ENCODE assay signal across 8 cellular contexts in the genomic region with DNA sequence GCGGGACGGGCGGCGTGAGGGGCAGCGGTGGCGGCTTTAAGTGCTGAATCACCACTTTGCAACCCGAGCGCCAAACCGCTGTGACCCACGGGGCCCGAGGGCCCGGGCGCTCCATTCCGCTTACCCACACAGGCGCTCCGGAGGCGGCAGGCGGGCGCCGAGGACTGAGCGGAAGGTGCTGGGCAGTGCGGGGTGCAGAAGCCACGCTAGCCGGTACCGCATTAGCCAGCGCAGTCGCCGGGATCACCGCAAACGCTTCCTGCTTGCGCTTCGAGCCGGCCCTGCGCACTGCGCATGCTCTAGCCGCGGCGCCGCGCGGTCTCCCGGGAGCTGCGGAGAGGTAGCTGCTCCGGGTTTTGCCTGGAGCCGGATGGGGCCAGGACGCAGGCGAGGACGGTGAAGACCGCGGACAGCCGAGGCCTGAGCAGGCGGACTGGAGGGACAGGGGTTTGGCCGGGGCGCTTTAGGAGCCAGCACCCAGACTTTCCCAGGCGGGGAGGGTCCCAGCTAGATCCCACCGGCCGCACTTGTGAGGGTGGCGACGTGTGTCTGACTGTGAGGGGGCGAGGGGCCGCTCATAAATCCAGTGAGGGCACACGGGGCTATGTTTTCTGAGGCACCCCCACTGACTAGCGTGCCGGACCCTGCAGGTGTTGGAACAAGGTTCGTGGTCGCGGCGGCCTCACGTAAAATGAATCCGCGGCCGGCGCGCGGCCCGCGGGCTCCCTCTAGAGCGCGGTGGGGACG. TPM values are rescaled to one million over a fixed set of nuclear protein-coding genes. Genes with fewer than 3 reads are reported as not detected.
DNase-seq lines count a peak whose midpoint lies in the region; ATAC-seq and TF ChIP-seq lines count a peak whose summit lies in the region.

A gene (minus strand): TSS at position 296 of the 747 bp plus-strand sequence. CDS start 74 bp downstream, at position 222.

- H3K36me3 Mint-ChIP-seq in activated naive CD4-positive, alpha-beta T cell treated with anti-CD3 and anti-CD28 coated beads, Interleukin-2, amount 50 U/mL, for 72 hours = peaks cover 0 to 5% of the 10 kb centered on the region in 2 donors
- no peaks in the 10 kb centered on the region for H3K36me3 Mint-ChIP-seq in glutamatergic neuron (ENCODE audit: unreplicated experiment)

- H3K9me3 ChIP-seq in Loucy (ENCODE audit: insufficient read depth, low read depth, low read length) (no peaks in the 10 kb centered on the region), ovary (no peaks in the 10 kb centered on the region), thyroid gland (no peaks in the 10 kb centered on the region)

- no peaks in the 10 kb centered on the region for H3K9me3 Mint-ChIP-seq in activated naive CD4-positive, alpha-beta T cell treated with anti-CD3 and anti-CD28 coated beads, Interleukin-2, amount 50 U/mL, for 72 hours
- no peaks in the 10 kb centered on the region for H3K9me3 Mint-ChIP-seq in glutamatergic neuron (ENCODE audit: unreplicated experiment)

- H3K9me2 ChIP-seq in Loucy (replicated peaks; ENCODE audit: low read depth, low read length) = no peaks in the 10 kb centered on the region

- H3K4me2 ChIP-seq in Loucy (ENCODE audit: low read depth, low read length, poor library complexity, severe bottlenecking) = peak within 1 kb of the TSS; percentile 93

- ATAC-seq in activated naive CD4-positive, alpha-beta T cell treated with anti-CD3 and anti-CD28 coated beads, Interleukin-2, amount 50 U/mL, for 72 hours = peak; percentile 79 to 84

- 0 to 1% (median 0%) methylated on average over 69 to 80 of the region's 80 CpGs for WGBS in ovary, 3 donors
- WGBS in thyroid gland, 2 donors = 0 to 1% methylated on average over 26 to 33 of the region's 80 CpGs

- H3K27me3 Mint-ChIP-seq in glutamatergic neuron (ENCODE audit: unreplicated experiment) = peaks cover 9% of the 10 kb centered on the region

- H2AFZ ChIP-seq in Loucy (ENCODE audit: low read length) = peak within 1 kb of the TSS; percentile 99

- H3K36me3 ChIP-seq in Loucy (ENCODE audit: insufficient read depth, low read length) = no peaks in the 10 kb centered on the region
- H3K36me3 ChIP-seq in ovary = no peaks in the 10 kb centered on the region
- no peaks in the 10 kb centered on the region for H3K36me3 ChIP-seq in thyroid gland

- peaks cover 16% of the 10 kb centered on the region for H4K20me1 ChIP-seq in Loucy (ENCODE audit: insufficient read depth, low read length, poor library complexity, severe bottlenecking)

- H3K4me3 ChIP-seq in Loucy (ENCODE audit: low read length, poor library complexity, severe bottlenecking) (peak within 1 kb of the TSS; percentile 91), ovary (peak within 1 kb of the TSS; percentile 84), thyroid gland (replicated peaks in 1 of 3) (peak within 1 kb of the TSS; percentile 60 to 76 (median 70))

- intact Hi-C loops in ovary (cut with DNase I) = loop anchor here (2.0 to 5.0 kb wide), 3 partner anchors 17 to 57 kb away; no protein-coding TSS in a partner anchor
- intact Hi-C loops in thyroid gland (cut with DNase I) = loop anchor here (5.0 to 10.0 kb wide), 2 partner anchors 57 to 311 kb away; no protein-coding TSS in a partner anchor

- peak within 1 kb of the TSS; percentile 85 for H3K9ac ChIP-seq in Loucy (ENCODE audit: low read depth, low read length, poor library complexity, severe bottlenecking)

- peak within 1 kb of the TSS; percentile 86 for H3K4me3 Mint-ChIP-seq in glutamatergic neuron (ENCODE audit: unreplicated experiment)

- TF ChIP-seq CTCF in Loucy (conservative IDR thresholded peaks at IDR 0.05; ENCODE audit: low read length) (peak; percentile 71), glutamatergic neuron (IDR thresholded peaks at IDR 0.05; ENCODE audit: partially characterized antibody, unreplicated experiment) (no peak), ovary (IDR thresholded peaks at IDR 0.05) (peak; percentile 16 to 79 (median 69)), thyroid gland (IDR thresholded peaks at IDR 0.05) (peak in 5 of 6 experiments; percentile 51 to 90 (median 77))

- peaks cover 6% of the 10 kb centered on the region for H3K4me1 Mint-ChIP-seq in glutamatergic neuron (ENCODE audit: low read depth, unreplicated experiment)

- H3K27me3 ChIP-seq in Loucy (ENCODE audit: insufficient read depth, low read length, poor library complexity, severe bottlenecking) = no peaks in the 10 kb centered on the region
- H3K27me3 ChIP-seq in ovary = no peaks in the 10 kb centered on the region
- no peaks in the 10 kb centered on the region for H3K27me3 ChIP-seq in thyroid gland

- H3K79me2 ChIP-seq in Loucy (ENCODE audit: insufficient read depth, low read length) = peaks cover 41% of the 10 kb centered on the region

- H3F3A ChIP-seq in Loucy (ENCODE audit: low read depth) = 0 out of 2 replicates have a peak, but pooled peaks cover 2% of the 10 kb centered on the region

- peaks cover 24% of the 10 kb centered on the region for H3K4me1 ChIP-seq in Loucy (ENCODE audit: insufficient read depth, low read length, poor library complexity, severe bottlenecking)
- peaks cover 13% of the 10 kb centered on the region for H3K4me1 ChIP-seq in ovary (ENCODE audit: insufficient read depth)
- peaks cover 21 to 22% of the 10 kb centered on the region in 2 donors for H3K4me1 ChIP-seq in thyroid gland

- TF ChIP-seq POLR2A in ovary (IDR thresholded peaks at IDR 0.05) (peak; percentile 33), thyroid gland (IDR thresholded peaks at IDR 0.05) (peak; percentile 6 to 80)

- DNase-seq in GM03348 (ENCODE audit: low spot score) (peak; percentile 93), H4 (ENCODE audit: low spot score) (peak; percentile 79), SKM-1 (lab: John Stamatoyannopoulos, UW; ENCODE audit: unreplicated experiment) (peak; percentile 66), glutamatergic neuron (peak; percentile 97), ovary (peak; percentile 81 to 89 (median 84)), thyroid gland (peak; percentile 90)
- DNase-seq in activated naive CD4-positive, alpha-beta T cell treated with anti-CD3 and anti-CD28 coated beads, Interleukin-2, amount 50 U/mL, for 72 hours (ENCODE audit: low spot score in 2 of 2) = peak; percentile 86 to 89

- peak within 1 kb of the TSS; percentile 78 to 94 for H3K27ac ChIP-seq in ovary
- H3K27ac ChIP-seq in thyroid gland = peak within 1 kb of the TSS; percentile 32 to 97 (median 95)

- no peak for TF ChIP-seq EP300 in ovary (IDR thresholded peaks at IDR 0.05)

- H3K27ac Mint-ChIP-seq in activated naive CD4-positive, alpha-beta T cell treated with anti-CD3 and anti-CD28 coated beads, Interleukin-2, amount 50 U/mL, for 72 hours = peak within 1 kb of the TSS; percentile 5 to 84
- H3K27ac Mint-ChIP-seq in glutamatergic neuron (ENCODE audit: unreplicated experiment) = peak within 1 kb of the TSS; percentile 79

RNA-seq across cellular contexts. Expression of the gene that starts here (rescaled TPM):
- 37.5 and 45.8 TPM in 2 replicates for total RNA-seq in H4 (2014; rRNA removed; shearing (Covaris generic))
- 10 to 100 TPM; 20.7 to 28.7 TPM for total RNA-seq in activated naive CD4-positive, alpha-beta T cell treated with anti-CD3 and anti-CD28 coated beads, Interleukin-2, amount 50 U/mL, for 72 hours
- total RNA-seq in glutamatergic neuron (ENCODE audit: unreplicated experiment) (17.2 TPM), ovary (10 to 100 TPM; 14.3 to 34.1 (median 28.2) TPM), thyroid gland (10 to 100 TPM; 38.8 to 95.2 (median 46.7) TPM)
- polyA plus RNA-seq in ovary = 10 to 100 TPM in 1 of 2 donors, 1 to 10 TPM in 1; 5.8 to 18.4 TPM

Comparison
In these comparisons a context has a peak if more than half of its experiments do, and no peak if none do; other contexts are left out.
1. Peak in every context shown above with its lines: DNase-seq, ATAC-seq, H3K4me3 ChIP-seq and H3K27ac ChIP-seq.